ENCODE assay signal across 8 cellular contexts in the genomic region with DNA sequence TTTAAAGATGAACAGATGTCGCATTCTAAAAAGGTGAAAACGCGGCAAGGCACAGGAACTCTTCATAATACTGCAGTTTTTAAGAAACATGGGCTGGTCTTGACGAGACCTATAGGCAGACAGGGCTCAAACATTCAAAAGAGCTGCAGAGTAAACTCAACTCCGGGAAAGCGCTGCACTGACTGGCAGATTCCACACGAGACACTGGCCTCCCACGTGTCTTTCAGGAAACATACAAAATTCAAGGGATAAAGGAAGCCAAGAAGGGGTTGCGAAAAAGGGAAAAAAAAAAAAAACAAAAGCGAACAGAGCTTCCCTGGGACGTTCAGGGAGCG. TPM values are rescaled to one million over a fixed set of nuclear protein-coding genes. Genes with fewer than 3 reads are reported as not detected.
A peak's percentile ranks its signal among the peaks of the same experiment; 100 is the strongest.
DNase-seq lines count a peak whose midpoint lies in the region; ATAC-seq and TF ChIP-seq lines count a peak whose summit lies in the region.

No MANE protein-coding gene starts in this region.

- H3K27ac ChIP-seq in urinary bladder (ENCODE audit: low read depth) = peak overlapping the region; percentile 98

- 0 out of 2 replicates have a peak, but pooled peaks cover 3% of the 10 kb centered on the region for H3K36me3 ChIP-seq in BJ (ENCODE audit: control insufficient read depth, insufficient read depth, low read length)
- peaks cover 4% of the 10 kb centered on the region for H3K36me3 ChIP-seq in mucosa of stomach (ENCODE audit: control insufficient read depth, insufficient read depth, low read length)
- no peaks in the 10 kb centered on the region for H3K36me3 ChIP-seq in urinary bladder (ENCODE audit: insufficient read depth)

- H3K27me3 ChIP-seq in BJ (ENCODE audit: control insufficient read depth, insufficient read depth, low read length) (no peaks in the 10 kb centered on the region), mucosa of stomach (ENCODE audit: control insufficient read depth, insufficient read depth, low read length) (no peaks in the 10 kb centered on the region)

- H3K4me1 ChIP-seq in mucosa of stomach (ENCODE audit: control insufficient read depth, insufficient read depth, low read length) (peaks cover 6% of the 10 kb centered on the region), urinary bladder (ENCODE audit: insufficient read depth) (no peaks in the 10 kb centered on the region)

- CTCF ChIA-PET in BJ (lab: Yijun Ruan, JAX) = interaction anchor here (1.2 to 1.7 kb wide), 4 partner anchors 11 to 30 kb away, joined by 3 to 8 read pairs (median 4); no protein-coding TSS in a partner anchor

- H3K4me3 ChIP-seq in BJ (ENCODE audit: low read depth, low read length) (peak overlapping the region; percentile 93), mucosa of stomach (ENCODE audit: low read length) (peak overlapping the region; percentile 61), urinary bladder (ENCODE audit: low read depth, low read length) (peak overlapping the region; percentile 83)

- peak; percentile 46 for ATAC-seq in GM18868 (IDR thresholded peaks at IDR 0.05; ENCODE audit: unreplicated experiment)
- peak; percentile 25 for ATAC-seq in HG03196 (IDR thresholded peaks at IDR 0.05; ENCODE audit: unreplicated experiment)
- ATAC-seq in esophagus mucosa = peak; percentile 66

- no peak for TF ChIP-seq CTCF in BJ (IDR thresholded peaks at IDR 0.05; ENCODE audit: insufficient read depth, low read depth, low read length)

- H3K9ac ChIP-seq in mucosa of stomach (ENCODE audit: low read length) = peak overlapping the region; percentile 100

- POLR2A ChIA-PET in BJ (lab: Charles Lee) = interaction anchor here (0.5 to 0.6 kb wide), 4 partner anchors 120 to 677 kb away, joined by 4 to 8 read pairs (median 4); no protein-coding TSS in a partner anchor

- no peaks in the 10 kb centered on the region for H3K9me3 ChIP-seq in mucosa of stomach (ENCODE audit: control insufficient read depth, low read length)

- peak; percentile 29 for DNase-seq in BJ (ENCODE audit: low read depth)
- DNase-seq in NCI-H460 (ENCODE audit: extremely low read depth, low read depth) = peak; percentile 62
- peak; percentile 47 to 55 for DNase-seq in activated CD4-positive, alpha-beta T cell treated with anti-CD3 and anti-CD28 coated beads, Interleukin-2, amount 50 U/mL, for 48 hours

- 2% methylated on average over 12 of the region's 12 CpGs for WGBS in urinary bladder

RNA-seq across cellular contexts. Expression of a gene that starts 0.6 kb away (rescaled TPM):
- polyA plus RNA-seq in BJ (2011; rRNA removed) = 21.8 and 22.8 TPM in 2 replicates
- polyA minus RNA-seq in BJ (2011; rRNA and poly(A)+ RNA removed) = 22.2 and 25.3 TPM in 2 replicates
- 47.8 and 54.4 TPM in 2 replicates for total RNA-seq in NCI-H460 (2014; rRNA removed; shearing (Covaris generic))
- polyA plus RNA-seq in NCI-H460 (2014; cell fraction: nucleus; rRNA removed) = 23.8 and 26.6 TPM in 2 replicates
- 144 TPM for total RNA-seq in esophagus mucosa
- 49.1 TPM for total RNA-seq in urinary bladder
- 36.9 TPM for polyA plus RNA-seq in urinary bladder

RNA-seq across cellular contexts. Expression of a gene that starts 39.7 kb away (rescaled TPM):
- polyA plus RNA-seq in BJ (2011; rRNA removed) (12.6 and 28.5 TPM in 2 replicates), urinary bladder (32.2 TPM)
- 41.5 and 46.7 TPM in 2 replicates for polyA minus RNA-seq in BJ (2011; rRNA and poly(A)+ RNA removed)
- total RNA-seq in NCI-H460 (2014; rRNA removed; shearing (Covaris generic)) = 61.1 and 73.4 TPM in 2 replicates
- polyA plus RNA-seq in NCI-H460 (2014; cell fraction: nucleus; rRNA removed) = 37.6 and 44.6 TPM in 2 replicates
- total RNA-seq in esophagus mucosa (40.1 TPM), urinary bladder (171 TPM)

Comparison
In these comparisons a context has a peak if more than half of its experiments do, and no peak if none do; other contexts are left out.
1. Peak in every context shown above with its lines: DNase-seq, ATAC-seq, H3K4me3 ChIP-seq and H3K27ac ChIP-seq.